ENCODE assay signal across 8 cellular contexts in the genomic region with DNA sequence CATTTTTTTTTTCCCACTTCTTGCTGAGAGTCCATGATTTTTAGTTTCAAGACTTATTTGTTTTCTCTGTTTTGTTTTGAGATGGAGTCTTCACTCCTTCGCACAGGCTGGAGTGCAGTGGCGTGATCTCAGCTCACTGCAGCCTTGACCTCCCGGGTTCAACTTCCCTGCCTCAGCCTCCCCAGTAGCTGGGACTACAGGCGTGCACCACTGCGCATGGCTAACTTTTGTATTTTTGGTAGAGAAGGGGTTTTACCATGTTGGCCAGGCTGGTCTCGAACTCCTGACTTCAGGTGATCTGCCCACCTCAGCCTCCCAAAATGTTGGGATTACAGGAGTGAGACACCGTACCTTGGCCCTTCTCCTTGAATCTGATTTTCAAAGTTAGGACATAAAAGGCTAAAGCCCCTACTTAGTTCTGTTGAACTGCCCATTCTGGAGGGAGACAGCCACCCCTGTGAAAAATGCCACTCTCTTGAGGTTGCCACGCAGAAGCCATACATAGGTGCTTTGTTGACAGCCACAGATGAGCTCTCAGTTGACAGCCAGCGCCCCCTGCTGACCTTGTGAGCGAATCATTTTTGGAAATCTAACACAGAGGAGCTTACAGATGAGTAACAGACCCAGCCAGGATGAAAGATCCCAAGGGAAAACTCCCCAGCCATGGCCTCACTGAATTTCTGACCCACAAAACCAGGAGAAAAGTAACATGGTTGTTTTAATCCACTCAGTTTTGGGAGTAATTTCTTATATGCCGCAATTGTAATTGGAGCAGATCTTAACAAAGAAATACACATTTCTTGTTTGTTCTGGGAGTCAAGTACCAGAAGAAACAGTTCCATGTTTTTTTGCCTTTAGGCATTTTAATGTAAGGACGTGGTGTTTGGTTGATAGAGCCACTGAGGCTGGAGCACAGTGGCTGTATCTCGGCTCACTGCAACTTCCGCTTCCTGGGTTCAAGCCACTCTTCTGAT. TPM values are rescaled to one million over a fixed set of nuclear protein-coding genes. Genes with fewer than 3 reads are reported as not detected.
DNase-seq lines count a peak whose midpoint lies in the region; ATAC-seq and FAIRE-seq lines count a peak whose summit lies in the region.

No MANE protein-coding gene starts in this region.

- peak; percentile 48 for FAIRE-seq in HTR-8/SVneo (lab: Jason Lieb, UNC)

- DNase-seq in HTR-8/SVneo (ENCODE audit: insufficient read length, low spot score) = peak; percentile 89
- DNase-seq in NT2/D1 (ENCODE audit: low read depth, low spot score) = peak; percentile 72
- DNase-seq in activated CD8-positive, alpha-beta memory T cell treated with anti-CD3 and anti-CD28 coated beads, Interleukin-2, amount 50 U/mL, for 1 hour (ENCODE audit: extremely low read depth) = peak; percentile 43
- peak; percentile 16 for DNase-seq in epithelial cell of prostate (ENCODE audit: low read depth, low spot score)
- peak; percentile 94 for DNase-seq in myocyte (ENCODE audit: low read depth)
- DNase-seq in stimulated activated CD8-positive, alpha-beta memory T cell treated with anti-CD3 and anti-CD28 coated beads, Interleukin-7, amount 100 ng/mL, for 1 hour (ENCODE audit: low read depth in 2 of 2) = peak; percentile 49 to 73

- H3K4me1 ChIP-seq in BLaER1 (peaks cover 23% of the 10 kb centered on the region), NT2/D1 (ENCODE audit: insufficient read depth, insufficient read length) (no peaks in the 10 kb centered on the region)

- H3K9me3 ChIP-seq in BLaER1 = peaks cover 7% of the 10 kb centered on the region; the same call in 1 of the 2 replicates
- H3K9me3 ChIP-seq in NT2/D1 (ENCODE audit: insufficient read depth, low read length) = no peaks in the 10 kb centered on the region

- H3K27ac ChIP-seq in BLaER1 = no peak overlapping the region
- H3K27ac ChIP-seq in epithelial cell of prostate = no peak overlapping the region

- no peaks in the 10 kb centered on the region for H3K27me3 ChIP-seq in BLaER1
- H3K27me3 ChIP-seq in NT2/D1 (ENCODE audit: insufficient read depth, insufficient read length) = no peaks in the 10 kb centered on the region

- no peak overlapping the region for H3K9ac ChIP-seq in BLaER1
- H3K9ac ChIP-seq in NT2/D1 (ENCODE audit: insufficient read length, low read depth) = no peak overlapping the region

- H3K4me3 ChIP-seq in BLaER1 (no peak overlapping the region), NT2/D1 (ENCODE audit: insufficient read length, low read depth) (no peak overlapping the region)

- no peaks in the 10 kb centered on the region for H4K20me1 ChIP-seq in BLaER1

- H3K4me2 ChIP-seq in BLaER1 = peak overlapping the region; percentile 8; the same call in 1 of the 2 replicates

- ATAC-seq in GM19328 (IDR thresholded peaks at IDR 0.05; ENCODE audit: unreplicated experiment) = peak; percentile 58

- no peaks in the 10 kb centered on the region for H3K36me3 ChIP-seq in BLaER1
- H3K36me3 ChIP-seq in NT2/D1 (ENCODE audit: insufficient read depth, insufficient read length, low read length) = no peaks in the 10 kb centered on the region

RNA-seq across cellular contexts. Expression of gene PKD1L3, which starts 38.8 kb away (rescaled TPM):
- total RNA-seq in myocyte = not detected in 2 replicates
- 0.01 TPM for polyA plus RNA-seq in myocyte (2012)

RNA-seq across cellular contexts. Expression of gene DHODH, which starts 47.2 kb away (rescaled TPM):
- total RNA-seq in myocyte = 4.2 and 6.0 TPM in 2 replicates
- polyA plus RNA-seq in myocyte (2012) = 5.1 TPM

Comparison
In these comparisons a context has a peak if more than half of its experiments do, and no peak if none do; other contexts are left out.
1. DNase-seq: peak in every context shown above with its lines; median percentile 94 in myocyte; 89 in HTR-8/SVneo; 72 in NT2/D1; 61 in stimulated activated CD8-positive, alpha-beta memory T cell treated with anti-CD3 and anti-CD28 coated beads, Interleukin-7, amount 100 ng/mL, for 1 hour; 43 in activated CD8-positive, alpha-beta memory T cell treated with anti-CD3 and anti-CD28 coated beads, Interleukin-2, amount 50 U/mL, for 1 hour; 16 in epithelial cell of prostate.